In the genomic region with DNA sequence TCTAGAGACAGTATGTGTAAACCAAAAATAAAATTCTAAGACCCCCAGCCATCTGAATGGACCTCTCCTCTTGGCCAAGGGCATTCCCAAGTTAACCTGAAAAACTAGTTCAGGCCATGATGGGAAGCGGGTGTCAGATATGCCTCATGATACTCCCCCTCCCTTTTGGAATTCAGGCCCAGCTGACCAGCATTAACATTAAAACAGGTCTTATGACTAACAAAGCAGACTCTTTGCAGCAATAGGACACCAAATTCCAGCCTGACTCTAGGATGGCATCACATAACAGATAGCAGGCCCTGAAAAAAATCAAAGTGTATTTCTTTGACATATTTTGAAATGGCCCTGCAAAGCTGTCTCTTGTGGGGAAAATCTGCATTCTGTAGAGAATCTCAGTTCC, we compare ENCODE assay signal across 15 cellular contexts.
DNase-seq lines count a peak whose midpoint lies in the region; ATAC-seq and TF ChIP-seq lines count a peak whose summit lies in the region.
"Had no signal": no experiment of that assay in that cellular context is flagged by ENCODE, and none has a peak within 500 bp of the region (broad histone marks: within the 10 kb centered on the region; RNA-seq: fewer than 3 reads in every experiment).

No MANE protein-coding gene starts in this region.

- H3K9ac ChIP-seq in HUES6 (ENCODE audit: low read length) (no peak overlapping the region), iPS-18a (ENCODE audit: low read length) (no peak overlapping the region), trophoblast cell (ENCODE audit: low read length) (no peak overlapping the region)

- no peak for TF ChIP-seq CTCF in omental fat pad (IDR thresholded peaks at IDR 0.05)

- H3K14ac ChIP-seq in trophoblast cell (ENCODE audit: low read length) = no peak overlapping the region

- H2BK120ac ChIP-seq in trophoblast cell (ENCODE audit: insufficient read depth, low read length, poor library complexity) = no peak overlapping the region

- H3K36me3 ChIP-seq in HUES6 (ENCODE audit: control insufficient read depth, insufficient read depth, low read length) = no peaks in the 10 kb centered on the region
- no peaks in the 10 kb centered on the region for H3K36me3 ChIP-seq in iPS-18a (ENCODE audit: control insufficient read depth, low read depth, low read length)
- no peaks in the 10 kb centered on the region for H3K36me3 ChIP-seq in trophoblast cell (ENCODE audit: control insufficient read depth in 1 of 2, insufficient read depth in 2 of 2, low read length in 2 of 2)

- H3K18ac ChIP-seq in trophoblast cell (ENCODE audit: low read length) = no peak overlapping the region

- H4K91ac ChIP-seq in trophoblast cell (ENCODE audit: low read depth, low read length) = no peak overlapping the region

- no peak overlapping the region for H3K23ac ChIP-seq in trophoblast cell (ENCODE audit: low read length)

- H3K79me1 ChIP-seq in trophoblast cell (ENCODE audit: low read length) = no peaks in the 10 kb centered on the region

- no peak overlapping the region for H2AFZ ChIP-seq in trophoblast cell (ENCODE audit: insufficient read depth, low read length, poor library complexity)

- no peak overlapping the region for H4K12ac ChIP-seq in trophoblast cell (ENCODE audit: low read depth, low read length)

- no peak overlapping the region for H3K4me3 ChIP-seq in HUES6 (ENCODE audit: low read depth, low read length)
- peak overlapping the region; percentile 26 for H3K4me3 ChIP-seq in iPS-18a (ENCODE audit: low read length)
- H3K4me3 ChIP-seq in trophoblast cell (ENCODE audit: low read depth, low read length) = no peak overlapping the region

- H3K27ac ChIP-seq in HUES6 (ENCODE audit: low read depth, low read length) = 0 out of 2 replicates have a peak overlapping the region, but pooled peaks have one; percentile 4
- no peak overlapping the region for H3K27ac ChIP-seq in iPS-18a (ENCODE audit: low read length)
- no peak overlapping the region for H3K27ac ChIP-seq in trophoblast cell (ENCODE audit: low read depth, low read length)

- H3K4ac ChIP-seq in trophoblast cell (ENCODE audit: low read depth, low read length) = no peak overlapping the region

- peak; percentile 3 for DNase-seq in amniotic epithelial cell (ENCODE audit: low read depth)
- DNase-seq in trophoblast cell = peak; percentile 56 to 74
- DNase-seq in OCI-M2 (lab: John Stamatoyannopoulos, UW; ENCODE audit: unreplicated experiment) = no peak
- no peak for DNase-seq in omental fat pad (ENCODE audit: low spot score)
- no peak for DNase-seq in NCI-H1048 (lab: John Stamatoyannopoulos, UW)
- DNase-seq: ACHN; C1 segment of cervical spinal cord; CD8-positive, alpha-beta memory T cell; H7; NCI-H1417 treated with DMSO at 0.1 percent for 48 hours; NCI-H187 treated with DMSO at 0.1 percent for 48 hours; NCI-H2227 treated with DMSO at 0.1 percent for 48 hours; NCI-H510A treated with DMSO at 0.1 percent for 48 hours had no signal

- peaks cover 27% of the 10 kb centered on the region for H3K4me1 ChIP-seq in HUES6 (ENCODE audit: control insufficient read depth, insufficient read depth, low read length)
- H3K4me1 ChIP-seq in iPS-18a (ENCODE audit: control insufficient read depth, low read depth, low read length) = peaks cover 31% of the 10 kb centered on the region
- H3K4me1 ChIP-seq in trophoblast cell (ENCODE audit: control insufficient read depth in 1 of 2, insufficient read depth in 2 of 2, low read length in 2 of 2) = peaks cover 0 to 3% of the 10 kb centered on the region in 2 experiments

- no peak overlapping the region for H2BK5ac ChIP-seq in trophoblast cell (ENCODE audit: low read depth, low read length, poor library complexity)

- H3K9me3 ChIP-seq in HUES6 (ENCODE audit: control insufficient read depth, insufficient read depth, low read depth, low read length) (no peaks in the 10 kb centered on the region), iPS-18a (ENCODE audit: control insufficient read depth, low read depth, low read length) (no peaks in the 10 kb centered on the region), trophoblast cell (ENCODE audit: insufficient read depth, low read depth, low read length) (no peaks in the 10 kb centered on the region)

- WGBS in trophoblast cell (ENCODE audit: extremely low coverage, insufficient coverage, insufficient read length) = no CpG with 5 or more reads among the region's 1 CpG

- H4K8ac ChIP-seq in trophoblast cell (ENCODE audit: low read depth, low read length) = no peak overlapping the region

- no peaks in the 10 kb centered on the region for H3K27me3 ChIP-seq in HUES6 (ENCODE audit: control insufficient read depth, insufficient read depth, low read length)
- H3K27me3 ChIP-seq in iPS-18a (ENCODE audit: control insufficient read depth, insufficient read depth, low read length) = no peaks in the 10 kb centered on the region
- H3K27me3 ChIP-seq in trophoblast cell (ENCODE audit: insufficient read depth, low read length) = no peaks in the 10 kb centered on the region

- no peak overlapping the region for H2BK12ac ChIP-seq in trophoblast cell (ENCODE audit: low read length)

- no peaks in the 10 kb centered on the region for H3K79me2 ChIP-seq in trophoblast cell (ENCODE audit: control insufficient read depth, insufficient read depth, low read length, poor library complexity)

- H3K4me2 ChIP-seq in trophoblast cell (ENCODE audit: low read length) = no peak overlapping the region

- H2AK5ac ChIP-seq in trophoblast cell (ENCODE audit: low read length) = no peak overlapping the region

- ATAC-seq in omental fat pad (ENCODE audit: low FRiP score) = no peak

Comparison
In these comparisons a context has a peak if more than half of its experiments do, and no peak if none do; other contexts are left out.
1. DNase-seq: peak in amniotic epithelial cell (single experiment) and trophoblast cell (2 of 2); none in OCI-M2 (single experiment), omental fat pad (single experiment) and NCI-H1048 (single experiment).